20 cellular contexts compared by ENCODE assay signal in the genomic region with DNA sequence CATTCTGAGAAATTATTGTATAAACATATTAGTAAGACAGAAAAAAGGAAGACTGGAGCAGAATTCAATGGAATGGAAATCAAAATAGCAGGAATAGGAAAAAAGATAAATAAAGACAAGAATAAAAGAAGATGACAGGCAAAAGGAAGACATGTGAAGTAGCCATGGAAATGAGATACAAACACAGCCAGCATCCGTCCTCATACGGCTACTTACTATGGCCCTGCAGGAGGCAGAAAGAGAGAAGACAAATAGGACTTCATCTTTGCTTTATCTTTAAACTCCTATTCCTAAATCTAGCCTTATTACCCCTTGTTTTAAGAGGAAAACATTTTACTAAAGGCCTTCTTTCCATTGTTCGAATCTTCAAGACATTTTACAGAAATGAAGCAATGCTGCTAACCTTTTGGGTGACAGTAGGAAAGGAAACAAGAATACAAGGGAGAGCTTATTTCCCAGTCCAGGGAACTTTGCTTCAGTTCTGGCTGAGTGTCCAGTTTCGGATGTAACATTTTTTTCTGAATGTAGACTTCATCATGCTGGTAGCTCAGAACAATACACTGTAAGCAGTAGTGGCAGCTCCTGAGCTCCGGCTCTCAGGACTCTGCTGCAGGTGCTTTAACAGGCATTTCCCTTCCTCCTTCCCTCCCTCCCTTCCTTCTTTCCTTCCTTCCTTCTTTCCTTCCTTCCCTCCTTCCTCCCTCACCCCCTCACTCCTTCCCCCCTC.
"Had no signal": no experiment of that assay in that cellular context is flagged by ENCODE, and none has a peak within 500 bp of the region (broad histone marks: within the 10 kb centered on the region; RNA-seq: fewer than 3 reads in every experiment).

No MANE protein-coding gene starts in this region.

- H3K27me3 ChIP-seq: body of pancreas, neural progenitor cell, upper lobe of left lung had no signal

- ATAC-seq: activated CD4-positive, CD25-positive, alpha-beta regulatory T cell treated with anti-CD3 and anti-CD28 coated beads, Interleukin-2, amount 50 U/mL, for 24 hours; activated CD8-positive, alpha-beta memory T cell treated with anti-CD3 and anti-CD28 coated beads, Interleukin-2, amount 10 ng/mL, durations not matched to agents 7 days and 5 days; activated CD8-positive, alpha-beta T cell treated with anti-CD3 and anti-CD28 coated beads for 36 hours; activated naive CD8-positive, alpha-beta T cell treated with anti-CD3 and anti-CD28 coated beads, Interleukin-2, amount 50 U/mL, for 24 hours; body of pancreas; esophagus mucosa; left colon; naive thymus-derived CD8-positive, alpha-beta T cell had no signal

- H3K9ac ChIP-seq: neural progenitor cell had no signal

- FAIRE-seq: endothelial cell of umbilical vein, frontal cortex had no signal

- H3K4me3 ChIP-seq: body of pancreas, neural progenitor cell, upper lobe of left lung had no signal

- H3K9me3 ChIP-seq: body of pancreas, upper lobe of left lung had no signal

- H3K4me1 ChIP-seq: neural progenitor cell, upper lobe of left lung had no signal

- H3K36me3 ChIP-seq: neural progenitor cell, upper lobe of left lung had no signal

- DNase-seq: activated CD4-positive, alpha-beta T cell treated with anti-CD3 and anti-CD28 coated beads, Interleukin-2, amount 10 ng/mL, durations not matched to agents 7 days and 5 days; activated CD8-positive, alpha-beta memory T cell treated with anti-CD3 and anti-CD28 coated beads, Interleukin-2, amount 10 ng/mL, durations not matched to agents 7 days and 5 days; activated CD8-positive, alpha-beta T cell treated with anti-CD3 and anti-CD28 coated beads for 36 hours; activated gamma-delta T cell; activated naive CD4-positive, alpha-beta T cell treated with anti-CD3 and anti-CD28 coated beads, Interleukin-2, amount 50 U/mL, for 16 hours; activated naive CD8-positive, alpha-beta T cell treated with anti-CD3 and anti-CD28 coated beads, Interleukin-2, amount 50 U/mL, for 24 hours; activated T-cell treated with anti-CD3 and anti-CD28 coated beads for 4 hours; body of pancreas; effector memory CD4-positive, alpha-beta T cell; islet precursor cell; left colon; naive thymus-derived CD8-positive, alpha-beta T cell; stimulated activated CD4-positive, alpha-beta T cell treated with anti-CD3 and anti-CD28 coated beads, Interleukin-4, amount 100 ng/mL, for 24 hours; stimulated activated naive CD4-positive, alpha-beta T cell treated with Interleukin-2 at 50 U/mL for 16 hours; upper lobe of left lung had no signal

- H3K27ac ChIP-seq: body of pancreas, neural progenitor cell had no signal
